In the genomic region with DNA sequence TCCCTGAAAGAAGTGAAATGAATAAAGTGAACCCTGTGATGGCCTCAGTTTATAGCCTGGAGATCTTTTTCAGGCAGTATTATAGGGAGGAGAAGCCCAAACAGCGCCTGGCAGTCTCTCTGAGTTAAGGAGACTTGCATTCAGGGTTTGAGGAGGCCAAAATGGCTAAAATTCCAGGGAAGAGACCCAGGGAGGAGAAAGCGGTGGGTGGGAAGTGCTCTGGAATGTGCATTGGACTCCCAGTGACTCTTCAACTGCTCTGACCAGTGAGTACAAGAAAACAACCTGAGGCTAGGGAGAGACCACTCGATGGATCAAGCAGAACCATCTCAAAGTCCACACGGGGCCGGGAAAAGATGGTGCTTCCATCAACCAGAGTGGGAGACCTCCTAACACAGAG, we compare ENCODE assay signal across 26 cellular contexts. TPM values are rescaled to one million over a fixed set of nuclear protein-coding genes. Genes with fewer than 3 reads are reported as not detected.
"Had no signal": no experiment of that assay in that cellular context is flagged by ENCODE, and none has a peak within 500 bp of the region (broad histone marks: within the 10 kb centered on the region; RNA-seq: fewer than 3 reads in every experiment).

No MANE protein-coding gene starts in this region.

- H3K4me1 ChIP-seq: SJSA1 had no signal

- DNase-seq: IMR-90, NCI-H1092, NCI-H1105 treated with DMSO at 0.1 percent for 48 hours, NCI-H1417 treated with DMSO at 0.1 percent for 48 hours, NCI-H146, NCI-H1694 treated with DMSO at 0.1 percent for 48 hours, NCI-H1930, NCI-H2081, NCI-H2107, NCI-H2171, NCI-H226, NCI-H446, NCI-H510A, NCI-H524 treated with DMSO at 0.1 percent for 48 hours, NCI-H69, NCI-H774, Right ventricle myocardium superior, RPMI8226, SIG-M5 had no signal

- H3K4me3 ChIP-seq: SJSA1, SK-N-MC had no signal

- H3K27ac ChIP-seq: SJSA1, SK-N-MC had no signal

- H3K9me3 ChIP-seq: SJSA1 had no signal

- ATAC-seq: HepG2 had no signal

- FAIRE-seq: HepG2, RCC 7860 had no signal

- H3K36me3 ChIP-seq: SJSA1 had no signal

RNA-seq across cellular contexts. Expression of a gene that starts 35.3 kb away (rescaled TPM):
- total RNA-seq: HepG2 had no signal
- polyA plus RNA-seq: HepG2 had no signal

RNA-seq across cellular contexts. Expression of a gene that starts 48.8 kb away (rescaled TPM):
- total RNA-seq: HepG2, HT1080, IMR-90, LHCN-M2, MCF 10A, Right ventricle myocardium superior, SJSA1 had no signal
- polyA plus RNA-seq: HepG2, IMR-90 had no signal
